In the genomic region with DNA sequence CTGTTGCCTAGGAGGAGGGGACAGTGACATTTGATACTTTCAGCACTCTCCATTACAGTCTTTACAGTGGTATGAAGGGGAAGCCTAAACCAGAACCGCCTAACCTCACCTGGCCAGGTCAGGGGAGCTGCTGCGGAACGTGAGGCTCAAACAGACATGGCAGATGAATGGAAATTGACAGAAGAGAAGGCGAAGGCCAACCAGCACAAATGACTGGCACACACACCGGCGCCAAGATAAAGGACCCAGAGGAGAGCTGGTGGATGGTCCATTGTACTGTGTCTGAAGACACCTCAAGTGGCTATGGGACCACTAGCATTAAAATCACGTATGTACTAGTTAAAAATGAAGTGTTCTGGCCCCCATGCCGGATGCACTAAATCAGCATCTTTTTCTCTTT, we compare ENCODE assay signal across 21 cellular contexts. TPM values are rescaled to one million over a fixed set of nuclear protein-coding genes. Genes with fewer than 3 reads are reported as not detected.
"Had no signal": no experiment of that assay in that cellular context is flagged by ENCODE, and none has a peak within 500 bp of the region (broad histone marks: within the 10 kb centered on the region; RNA-seq: fewer than 3 reads in every experiment).

No MANE protein-coding gene starts in this region.

- H3K27ac ChIP-seq: KMS-11, SJSA1, SK-N-MC had no signal

- H3K9ac ChIP-seq: KMS-11 had no signal

- H3K4me3 ChIP-seq: SJSA1, SK-N-MC had no signal

- H3K36me3 ChIP-seq: SJSA1 had no signal

- H3K27me3 ChIP-seq: SJSA1 had no signal

- H3K4me2 ChIP-seq: KMS-11 had no signal

- DNase-seq: IMR-90, Kasumi-1, MM.1S, NCI-H1092 treated with DMSO at 0.1 percent for 48 hours, NCI-H1436, NCI-H1694 treated with DMSO at 0.1 percent for 48 hours, NCI-H1930, NCI-H2081, NCI-H2171, NCI-H226, NCI-H446, NCI-H510A, NCI-H524 treated with DMSO at 0.1 percent for 48 hours, NCI-H774, Right ventricle myocardium superior, RPMI8226, SIG-M5 had no signal

- H3K9me3 ChIP-seq: SJSA1 had no signal

RNA-seq across cellular contexts. Expression of gene JCAD, which starts 53.0 kb away (rescaled TPM):
- total RNA-seq: M059J had no signal
